ENCODE assay signal across 19 cellular contexts in genomic region chr16:29770250-29770929, GRCh38. TPM values are rescaled to one million over a fixed set of nuclear protein-coding genes. Genes with fewer than 3 reads are reported as not detected.
A peak's percentile ranks its signal among the peaks of the same experiment; 100 is the strongest.
DNase-seq lines count a peak whose midpoint lies in the region; ATAC-seq and TF ChIP-seq lines count a peak whose summit lies in the region.
"Had no signal": no experiment of that assay in that cellular context is flagged by ENCODE, and none has a peak within 500 bp of the region (broad histone marks: within the 10 kb centered on the region; RNA-seq: fewer than 3 reads in every experiment).

No MANE protein-coding gene starts in this region.

- intact Hi-C loops in stomach (cut with DNase I; ENCODE audit: low total_unique reads): no loop called here

- peak overlapping the region; percentile 31 for H3K27ac Mint-ChIP-seq in stimulated activated memory B cell treated with anti-CD40 and anti-IgM and Interleukin-4, amounts not matched to agents 10 μg/mL and 1 μg/mL and 100 μg/mL, for 72 hours
- H3K27ac Mint-ChIP-seq in activated CD4-positive, alpha-beta T cell treated with anti-CD3 and anti-CD28 coated beads, Interleukin-2, amount 10 ng/mL, durations not matched to agents 7 days and 5 days: no peak overlapping the region

- no peak overlapping the region for H3K27ac ChIP-seq in stomach
- H3K27ac ChIP-seq: BLaER1, RWPE1 had no signal

- no peak for TF ChIP-seq POLR2A in stomach (IDR thresholded peaks at IDR 0.05)

- no peak overlapping the region for H3K4me3 Mint-ChIP-seq in stimulated activated memory B cell treated with anti-CD40 and anti-IgM and Interleukin-4, amounts not matched to agents 10 μg/mL and 1 μg/mL and 100 μg/mL, for 72 hours
- H3K4me3 Mint-ChIP-seq in activated CD4-positive, alpha-beta T cell treated with anti-CD3 and anti-CD28 coated beads, Interleukin-2, amount 10 ng/mL, durations not matched to agents 7 days and 5 days: no peak overlapping the region

- peaks cover 6% of the 10 kb centered on the region for H3K4me1 Mint-ChIP-seq in stimulated activated memory B cell treated with anti-CD40 and anti-IgM and Interleukin-4, amounts not matched to agents 10 μg/mL and 1 μg/mL and 100 μg/mL, for 72 hours
- peaks cover 12% of the 10 kb centered on the region for H3K4me1 Mint-ChIP-seq in activated CD4-positive, alpha-beta T cell treated with anti-CD3 and anti-CD28 coated beads, Interleukin-2, amount 10 ng/mL, durations not matched to agents 7 days and 5 days

- TF ChIP-seq CTCF in stomach (IDR thresholded peaks at IDR 0.05) (no peak), foreskin fibroblast (IDR thresholded peaks at IDR 0.05; ENCODE audit: low read depth, low read length) (no peak)

- no peaks in the 10 kb centered on the region for H3K9me3 ChIP-seq in stomach
- H3K9me3 ChIP-seq: BLaER1 had no signal

- H3K4me3 ChIP-seq in stomach (no peak overlapping the region), foreskin fibroblast (ENCODE audit: low read depth in 1 of 2, low read length in 2 of 2) (no peak overlapping the region)
- H3K4me3 ChIP-seq: BLaER1 had no signal

- POLR2A ChIA-PET in activated CD4-positive, alpha-beta T cell treated with anti-CD3 and anti-CD28 coated beads, Interleukin-2, amount 10 ng/mL, durations not matched to agents 7 days and 5 days (lab: Charles Lee): no interaction called here

- ATAC-seq in stimulated activated memory B cell treated with anti-CD40 and anti-IgM and Interleukin-4, amounts not matched to agents 10 μg/mL and 1 μg/mL and 100 μg/mL, for 72 hours: no peak

- DNase-seq in NCI-H1092 treated with DMSO at 0.1 percent for 48 hours (lab: John Stamatoyannopoulos, UW) (peak; percentile 14), NCI-H1092 (lab: John Stamatoyannopoulos, UW) (no peak), NCI-H1417 (lab: John Stamatoyannopoulos, UW) (peak in 2 of 3 experiments; percentile 52 to 81), NCI-H748 treated with DMSO at 0.1 percent for 48 hours (lab: John Stamatoyannopoulos, UW) (peak; percentile 16), stomach (no peak), foreskin fibroblast (no peak)
- no peak for DNase-seq in activated CD4-positive, alpha-beta T cell treated with anti-CD3 and anti-CD28 coated beads, Interleukin-2, amount 10 ng/mL, durations not matched to agents 7 days and 5 days
- DNase-seq: 8988T, DND-41, GDM1, KG1, NCI-H1694, NCI-H510A had no signal

- no peaks in the 10 kb centered on the region for H3K9me3 Mint-ChIP-seq in stimulated activated memory B cell treated with anti-CD40 and anti-IgM and Interleukin-4, amounts not matched to agents 10 μg/mL and 1 μg/mL and 100 μg/mL, for 72 hours
- H3K9me3 Mint-ChIP-seq in activated CD4-positive, alpha-beta T cell treated with anti-CD3 and anti-CD28 coated beads, Interleukin-2, amount 10 ng/mL, durations not matched to agents 7 days and 5 days: no peaks in the 10 kb centered on the region

- H3K27me3 ChIP-seq in stomach: no peaks in the 10 kb centered on the region
- H3K27me3 ChIP-seq: BLaER1 had no signal

- WGBS in stomach, 5 donors: 74 to 76% (median 75%) methylated on average over 7 of the region's 7 CpGs

- CTCF ChIA-PET in activated CD4-positive, alpha-beta T cell treated with anti-CD3 and anti-CD28 coated beads, Interleukin-2, amount 10 ng/mL, durations not matched to agents 7 days and 5 days (lab: Charles Lee): interaction anchor here (1.1 to 2.2 kb wide), 5 partner anchors 14 to 79 kb away, joined by 3 to 10 read pairs (median 4); partner anchors contain the start of gene KIF22

- no peaks in the 10 kb centered on the region for H3K27me3 Mint-ChIP-seq in stimulated activated memory B cell treated with anti-CD40 and anti-IgM and Interleukin-4, amounts not matched to agents 10 μg/mL and 1 μg/mL and 100 μg/mL, for 72 hours
- H3K27me3 Mint-ChIP-seq in activated CD4-positive, alpha-beta T cell treated with anti-CD3 and anti-CD28 coated beads, Interleukin-2, amount 10 ng/mL, durations not matched to agents 7 days and 5 days: peaks cover 2% of the 10 kb centered on the region

- no peaks in the 10 kb centered on the region for H3K36me3 ChIP-seq in stomach
- H3K36me3 ChIP-seq: BLaER1 had no signal

- peaks cover 0 to 3% (median under 1%) of the 10 kb centered on the region in 4 donors for H3K4me1 ChIP-seq in stomach
- H3K4me1 ChIP-seq: BLaER1 had no signal

- H3K36me3 Mint-ChIP-seq in stimulated activated memory B cell treated with anti-CD40 and anti-IgM and Interleukin-4, amounts not matched to agents 10 μg/mL and 1 μg/mL and 100 μg/mL, for 72 hours: no peaks in the 10 kb centered on the region
- H3K36me3 Mint-ChIP-seq in activated CD4-positive, alpha-beta T cell treated with anti-CD3 and anti-CD28 coated beads, Interleukin-2, amount 10 ng/mL, durations not matched to agents 7 days and 5 days (ENCODE audit: low read depth): no peaks in the 10 kb centered on the region

- TF ChIP-seq EP300 in stomach (IDR thresholded peaks at IDR 0.05): no peak

RNA-seq across cellular contexts. Expression of gene ZG16, which starts 7.7 kb away (rescaled TPM):
- total RNA-seq in activated CD4-positive, alpha-beta T cell treated with anti-CD3 and anti-CD28 coated beads, Interleukin-2, amount 10 ng/mL, durations not matched to agents 7 days and 5 days: not detected
- total RNA-seq in stomach: 10 to 100 TPM in 1 of 5 donors, 1 to 10 TPM in 1, not detected in 3; 1.1 to 33.6 TPM
- polyA plus RNA-seq in stomach: under 1 TPM in 1 of 3 donors, not detected in 2; 0.76 TPM
- total RNA-seq: H1, MCF 10A, SK-MEL-5 had no signal
- polyA plus RNA-seq: H1 had no signal

RNA-seq across cellular contexts. Expression of gene KIF22, which starts 20.2 kb away (rescaled TPM):
- total RNA-seq in activated CD4-positive, alpha-beta T cell treated with anti-CD3 and anti-CD28 coated beads, Interleukin-2, amount 10 ng/mL, durations not matched to agents 7 days and 5 days: 100 to 1,000 TPM; 244 to 253 TPM
- 100 to 1,000 TPM in 1 of 5 donors, 10 to 100 TPM in 4; 11.1 to 229 (median 26.8) TPM for total RNA-seq in stomach
- polyA plus RNA-seq in stomach: 10 to 100 TPM; 53.6 to 88.5 (median 59.2) TPM

RNA-seq across cellular contexts. Expression of gene C16orf54, which starts 24.6 kb away (rescaled TPM):
- total RNA-seq in activated CD4-positive, alpha-beta T cell treated with anti-CD3 and anti-CD28 coated beads, Interleukin-2, amount 10 ng/mL, durations not matched to agents 7 days and 5 days: 10 to 100 TPM; 88.3 to 92.3 TPM
- 1 to 10 TPM in 2 of 5 donors, under 1 TPM in 1, not detected in 2; 0.37 to 3.5 (median 2.3) TPM for total RNA-seq in stomach
- polyA plus RNA-seq in stomach: under 1 TPM; 0.48 to 1.00 (median 0.92) TPM
- total RNA-seq: H1, MCF 10A, SK-MEL-5 had no signal
- polyA plus RNA-seq: H1 had no signal

RNA-seq across cellular contexts. Expression of gene MAZ, which starts 35.9 kb away (rescaled TPM):
- 100 to 1,000 TPM; 528 to 590 TPM for total RNA-seq in activated CD4-positive, alpha-beta T cell treated with anti-CD3 and anti-CD28 coated beads, Interleukin-2, amount 10 ng/mL, durations not matched to agents 7 days and 5 days
- 100 to 1,000 TPM in 4 of 5 donors, 10 to 100 TPM in 1; 11.7 to 865 (median 117) TPM for total RNA-seq in stomach
- polyA plus RNA-seq in stomach: 100 to 1,000 TPM in 2 of 3 donors, 10 to 100 TPM in 1; 79.9 to 160 (median 102) TPM

RNA-seq across cellular contexts. Expression of gene PRRT2, which starts 41.6 kb away (rescaled TPM):
- total RNA-seq in activated CD4-positive, alpha-beta T cell treated with anti-CD3 and anti-CD28 coated beads, Interleukin-2, amount 10 ng/mL, durations not matched to agents 7 days and 5 days: 1 to 10 TPM in 1 of 2 experiments, under 1 TPM in 1; 0.98 to 1.3 TPM
- 10 to 100 TPM in 1 of 5 donors, 1 to 10 TPM in 2, not detected in 2; 4.0 to 17.4 (median 4.6) TPM for total RNA-seq in stomach
- under 1 TPM in 2 of 3 donors, not detected in 1; 0.62 to 0.83 TPM for polyA plus RNA-seq in stomach
- total RNA-seq: SK-MEL-5 had no signal

Comparison
In these comparisons a context has a peak if more than half of its experiments do, and no peak if none do; other contexts are left out.
1. DNase-seq: peak in NCI-H1092 treated with DMSO at 0.1 percent for 48 hours (single experiment), NCI-H1417 (2 of 3) and NCI-H748 treated with DMSO at 0.1 percent for 48 hours (single experiment); none in NCI-H1092 (single experiment), activated CD4-positive, alpha-beta T cell treated with anti-CD3 and anti-CD28 coated beads, Interleukin-2, amount 10 ng/mL, durations not matched to agents 7 days and 5 days (single experiment), stomach (single experiment) and foreskin fibroblast (0 of 2).
2. RNA of gene C16orf54, which starts 24.6 kb away (total RNA-seq): 88.3 to 92.3 TPM in activated CD4-positive, alpha-beta T cell treated with anti-CD3 and anti-CD28 coated beads, Interleukin-2, amount 10 ng/mL, durations not matched to agents 7 days and 5 days; 0.37 to 3.5 TPM in stomach; every median in the first group is over 10 times any median in the second.